Comparison of ENCODE assay signal across 17 cellular contexts in the genomic region with DNA sequence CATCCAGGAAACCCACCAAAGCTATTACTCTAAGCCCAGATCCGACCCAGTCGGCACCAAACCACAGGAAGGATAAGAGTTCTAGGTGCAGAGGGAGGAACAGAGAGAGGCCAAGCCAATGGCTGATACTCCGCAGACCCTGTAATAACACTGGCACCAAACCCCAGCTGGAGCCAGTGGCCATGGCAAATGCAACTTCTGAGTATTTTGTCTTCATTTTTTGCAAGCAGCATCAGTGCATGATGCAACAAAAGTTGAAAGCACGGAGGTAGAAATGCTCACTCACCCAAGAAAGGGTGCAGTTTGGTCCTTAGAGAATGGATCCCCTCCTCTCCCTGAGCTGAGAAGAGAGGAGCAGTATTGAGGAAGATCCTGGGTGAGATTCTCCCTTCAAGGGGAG. TPM values are rescaled to one million over a fixed set of nuclear protein-coding genes. Genes with fewer than 3 reads are reported as not detected.
DNase-seq lines count a peak whose midpoint lies in the region; ATAC-seq and TF ChIP-seq lines count a peak whose summit lies in the region.
"Had no signal": no experiment of that assay in that cellular context is flagged by ENCODE, and none has a peak within 500 bp of the region (broad histone marks: within the 10 kb centered on the region; RNA-seq: fewer than 3 reads in every experiment).

No MANE protein-coding gene starts in this region.

- H3K9me3 ChIP-seq in CD4-positive, alpha-beta memory T cell (ENCODE audit: control insufficient read depth in 1 of 2, low read length in 2 of 2) = no peaks in the 10 kb centered on the region
- H3K9me3 ChIP-seq in heart right ventricle = no peaks in the 10 kb centered on the region
- H3K9me3 ChIP-seq: prostate gland, thoracic aorta had no signal

- POLR2A ChIA-PET in CD4-positive, alpha-beta memory T cell (lab: Charles Lee; ENCODE audit: partially characterized antibody) = interaction anchor here (0.8 to 5.6 kb wide), 4 partner anchors 12 to 53 kb away, joined by 3 to 68 read pairs (median 10); a partner anchor contains a TSS

- H3K27me3 ChIP-seq in CD4-positive, alpha-beta memory T cell (ENCODE audit: insufficient read depth, low read length) = peaks cover 14% of the 10 kb centered on the region
- peaks cover 6% of the 10 kb centered on the region for H3K27me3 ChIP-seq in HL-60 (ENCODE audit: insufficient read depth, poor library complexity, severe bottlenecking)
- peaks cover 0 to 31% (median 0%) of the 10 kb centered on the region in 7 donors for H3K27me3 ChIP-seq in heart right ventricle

- intact Hi-C loops in CD4-positive, alpha-beta memory T cell (cut with micrococcal nuclease) = no loop called here
- intact Hi-C loops in heart right ventricle (cut with DNase I) = loop anchor here in 2 of 10 donors (5.0 to 10.0 kb wide), 2 partner anchors 46 to 54 kb away; no protein-coding TSS in a partner anchor

- H3K27ac ChIP-seq in CD4-positive, alpha-beta memory T cell (ENCODE audit: low read depth, low read length) = no peak overlapping the region
- H3K27ac ChIP-seq in HL-60 (replicated peaks) (peak overlapping the region; percentile 52; the same call in 1 of the 2 replicates), heart right ventricle (peak overlapping the region in 1 of 10 donors; percentile 81)
- H3K27ac ChIP-seq: C4-2B, thoracic aorta had no signal

- no peaks in the 10 kb centered on the region for H3K36me3 Mint-ChIP-seq in CD4-positive, alpha-beta memory T cell
- H3K36me3 Mint-ChIP-seq in brain = peaks cover 10% of the 10 kb centered on the region
- no peaks in the 10 kb centered on the region for H3K36me3 Mint-ChIP-seq in nephron progenitor cell (ENCODE audit: low read depth)

- peaks cover 65% of the 10 kb centered on the region for H3K4me1 ChIP-seq in CD4-positive, alpha-beta memory T cell (ENCODE audit: insufficient read depth, low read length)
- peaks cover 3 to 73% (median 23%) of the 10 kb centered on the region in 9 donors for H3K4me1 ChIP-seq in heart right ventricle

- 72 to 87% methylated on average over 4 of the region's 4 CpGs for WGBS in heart right ventricle, 2 donors

- H3K4me1 Mint-ChIP-seq in CD4-positive, alpha-beta memory T cell = peaks cover 47 to 71% (median 56%) of the 10 kb centered on the region in 4 donors
- H3K4me1 Mint-ChIP-seq in brain (peaks cover 60% of the 10 kb centered on the region), nephron progenitor cell (peaks cover 23% of the 10 kb centered on the region)

- no peak for ATAC-seq in HG03442 (IDR thresholded peaks at IDR 0.05; ENCODE audit: unreplicated experiment)
- ATAC-seq in GM21360 (IDR thresholded peaks at IDR 0.05; ENCODE audit: unreplicated experiment) = no peak
- ATAC-seq in heart right ventricle = no peak

- CTCF ChIA-PET in CD4-positive, alpha-beta memory T cell (lab: Charles Lee; ENCODE audit: partially characterized antibody) = interaction anchor here (1.2 to 3.4 kb wide), 2 partner anchors 30 to 53 kb away, joined by 4 to 15 read pairs; no protein-coding TSS in a partner anchor

- DNase-seq in CD4-positive, alpha-beta memory T cell = no peak
- no peak for DNase-seq in HL-60 (ENCODE audit: low read depth in 1 of 2, low spot score in 1 of 2)
- DNase-seq in nephron progenitor cell = no peak
- no peak for DNase-seq in heart right ventricle
- DNase-seq: activated CD4-positive, alpha-beta T cell treated with anti-CD3 and anti-CD28 coated beads for 4 hours; erythroblast; NCI-H2029 treated with DMSO at 0.1 percent for 48 hours; NCI-H69; stimulated activated CD4-positive, alpha-beta T cell treated with anti-CD3 and anti-CD28 coated beads, Interleukin-12 subunit alpha, Interleukin-12 subunit beta, amount 100 ng/mL, for 4 hours; SW 1271 had no signal

- peak overlapping the region in 1 of 2 donors; percentile 29 for H3K4me3 ChIP-seq in CD4-positive, alpha-beta memory T cell (ENCODE audit: low read length in 2 of 2)
- H3K4me3 ChIP-seq in HL-60 (replicated peaks; ENCODE audit: insufficient read depth, low read length) (no peak overlapping the region), heart right ventricle (no peak overlapping the region)
- H3K4me3 ChIP-seq: thoracic aorta had no signal

- H3K4me3 Mint-ChIP-seq in CD4-positive, alpha-beta memory T cell = peak overlapping the region; percentile 66 to 86 (median 78)
- H3K4me3 Mint-ChIP-seq in brain (peak overlapping the region; percentile 76 to 85 (median 81)), nephron progenitor cell (peak overlapping the region; percentile 46)

- H3K27ac Mint-ChIP-seq in CD4-positive, alpha-beta memory T cell = peak overlapping the region; percentile 11 to 95 (median 78)
- H3K27ac Mint-ChIP-seq in brain (peak overlapping the region; percentile 6 to 86 (median 72)), nephron progenitor cell (no peak overlapping the region)

- H3K27me3 Mint-ChIP-seq in CD4-positive, alpha-beta memory T cell = peaks cover 7 to 8% of the 10 kb centered on the region in 2 donors
- no peaks in the 10 kb centered on the region for H3K27me3 Mint-ChIP-seq in brain
- H3K27me3 Mint-ChIP-seq in nephron progenitor cell (ENCODE audit: low read depth, poor library complexity) = peaks cover 41% of the 10 kb centered on the region

- no peak for TF ChIP-seq CTCF in HL-60 (IDR thresholded peaks at IDR 0.05; ENCODE audit: insufficient read depth, low read length)
- no peak for TF ChIP-seq CTCF in brain (conservative IDR thresholded peaks at IDR 0.05)
- no peak for TF ChIP-seq CTCF in nephron progenitor cell (IDR thresholded peaks at IDR 0.05)
- no peak for TF ChIP-seq CTCF in heart right ventricle (IDR thresholded peaks at IDR 0.05)

- H3K36me3 ChIP-seq in CD4-positive, alpha-beta memory T cell (ENCODE audit: insufficient read depth, low read length) = no peaks in the 10 kb centered on the region
- no peaks in the 10 kb centered on the region for H3K36me3 ChIP-seq in heart right ventricle
- H3K36me3 ChIP-seq: prostate gland, thoracic aorta had no signal

- no peaks in the 10 kb centered on the region for H3K9me3 Mint-ChIP-seq in CD4-positive, alpha-beta memory T cell
- H3K9me3 Mint-ChIP-seq in brain (no peaks in the 10 kb centered on the region), nephron progenitor cell (no peaks in the 10 kb centered on the region)

RNA-seq across cellular contexts. Expression of a gene that starts 2.8 kb away (rescaled TPM):
- total RNA-seq in CD4-positive, alpha-beta memory T cell = under 1 TPM in 1 of 2 experiments, not detected in 1; 0.12 TPM
- not detected for polyA plus RNA-seq in CD4-positive, alpha-beta memory T cell
- polyA plus RNA-seq in brain (ENCODE audit: insufficient read depth, low read depth, low replicate concordance) (7.4 TPM), heart right ventricle (1 to 10 TPM in 1 of 2 donors, under 1 TPM in 1; 0.41 to 1.2 TPM)
- 1 to 10 TPM; 1.2 to 3.3 (median 1.9) TPM for total RNA-seq in heart right ventricle
- polyA plus RNA-seq: keratinocyte had no signal

RNA-seq across cellular contexts. Expression of a gene that starts 33.5 kb away (rescaled TPM):
- total RNA-seq in CD4-positive, alpha-beta memory T cell = 10 to 100 TPM; 71.6 to 77.2 TPM
- 10 to 100 TPM; 19.8 to 39.9 TPM for polyA plus RNA-seq in CD4-positive, alpha-beta memory T cell
- polyA plus RNA-seq in brain (ENCODE audit: insufficient read depth, low read depth, low replicate concordance) (5.0 TPM), heart right ventricle (1 to 10 TPM; 4.5 to 4.6 TPM)
- total RNA-seq in heart right ventricle = 10 to 100 TPM in 2 of 10 donors, 1 to 10 TPM in 8; 4.0 to 15.9 (median 5.9) TPM

RNA-seq across cellular contexts. Expression of a gene that starts 40.7 kb away (rescaled TPM):
- total RNA-seq in CD4-positive, alpha-beta memory T cell = 10 to 100 TPM; 23.1 to 23.3 TPM
- polyA plus RNA-seq in CD4-positive, alpha-beta memory T cell = 10 to 100 TPM; 51.6 to 86.7 TPM
- polyA plus RNA-seq in brain (ENCODE audit: insufficient read depth, low read depth, low replicate concordance) (35.6 TPM), heart right ventricle (10 to 100 TPM; 23.6 to 60.4 TPM)
- 10 to 100 TPM; 42.8 to 59.2 (median 50.3) TPM for total RNA-seq in heart right ventricle
